Comparison of ENCODE assay signal across 1 cellular context in the genomic region with DNA sequence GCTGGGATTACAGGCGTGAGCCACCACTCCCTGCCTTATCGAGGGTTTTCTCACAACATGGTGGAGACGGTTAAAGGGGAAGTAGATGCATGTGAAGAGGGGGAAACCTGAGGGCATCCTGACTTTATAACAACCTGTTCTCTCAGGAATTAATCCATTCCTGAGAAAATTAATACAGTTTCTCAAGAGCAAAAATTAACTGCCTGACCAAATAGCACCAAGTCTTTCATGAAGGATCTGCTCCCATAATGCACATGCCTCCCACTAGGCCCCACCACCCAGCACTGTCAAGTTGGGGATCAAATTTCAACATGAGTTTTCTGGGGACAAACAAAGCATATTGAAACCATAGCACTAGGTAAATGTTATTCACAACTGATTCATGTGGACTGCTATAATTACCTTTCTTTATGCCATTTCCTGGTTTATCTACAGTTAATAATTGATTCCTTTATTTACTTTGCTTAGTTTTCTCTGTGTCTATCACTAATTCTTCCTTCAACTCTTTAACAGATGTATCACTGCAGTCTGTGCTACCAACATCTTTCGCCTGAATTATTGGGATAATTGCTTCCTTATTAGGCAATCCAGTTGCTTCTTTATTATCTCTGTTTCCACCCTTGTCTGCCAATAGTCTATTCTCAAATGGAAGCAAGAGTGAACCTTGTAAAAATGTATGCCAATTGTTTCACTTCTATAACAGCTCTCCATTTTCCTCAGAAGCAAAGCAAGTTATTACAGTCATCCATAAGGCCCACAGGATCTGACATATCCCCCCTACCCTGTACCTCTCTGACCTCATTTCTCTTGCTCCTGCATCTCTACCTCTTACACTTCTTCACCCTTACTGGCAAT.
TF ChIP-seq lines count a peak whose summit lies in the region.

No MANE protein-coding gene starts in this region.

TF ChIP-seq in HepG2, 621 proteins besides CTCF, POLR2A, EP300 and RAD21 (continued from another document and continues in another):
- TF ChIP-seq, protein P1, sequence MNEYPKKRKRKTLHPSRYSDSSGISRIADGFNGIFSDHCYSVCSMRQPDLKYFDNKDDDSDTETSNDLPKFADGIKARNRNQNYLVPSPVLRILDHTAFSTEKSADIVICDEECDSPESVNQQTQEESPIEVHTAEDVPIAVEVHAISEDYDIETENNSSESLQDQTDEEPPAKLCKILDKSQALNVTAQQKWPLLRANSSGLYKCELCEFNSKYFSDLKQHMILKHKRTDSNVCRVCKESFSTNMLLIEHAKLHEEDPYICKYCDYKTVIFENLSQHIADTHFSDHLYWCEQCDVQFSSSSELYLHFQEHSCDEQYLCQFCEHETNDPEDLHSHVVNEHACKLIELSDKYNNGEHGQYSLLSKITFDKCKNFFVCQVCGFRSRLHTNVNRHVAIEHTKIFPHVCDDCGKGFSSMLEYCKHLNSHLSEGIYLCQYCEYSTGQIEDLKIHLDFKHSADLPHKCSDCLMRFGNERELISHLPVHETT (CRISPR knock-in tag; conservative IDR thresholded peaks at IDR 0.05), result no peak
- peak; percentile 93 for TF ChIP-seq SIX4 (CRISPR knock-in tag; IDR thresholded peaks at IDR 0.05)
- no peak for TF ChIP-seq TSC22D2 (CRISPR knock-in tag; IDR thresholded peaks at IDR 0.05; ENCODE audit: borderline replicate concordance)
- no peak for TF ChIP-seq SOX13 (IDR thresholded peaks at IDR 0.05)
- TF ChIP-seq SOX13 (CRISPR knock-in tag; conservative IDR thresholded peaks at IDR 0.05 in 1 of 2, IDR thresholded peaks at IDR 0.05 in 1 of 2), result peak in 1 of 2 experiments; percentile 48; a peak in 1 of 4 replicates
- TF ChIP-seq SOX5 (CRISPR knock-in tag; IDR thresholded peaks at IDR 0.05; ENCODE audit: borderline replicate concordance), result peak; percentile 41; the same call in 1 of the 2 replicates
- no peak for TF ChIP-seq ZBTB21 (CRISPR knock-in tag; IDR thresholded peaks at IDR 0.05)
- no peak for TF ChIP-seq SRSF1 (optimal IDR thresholded peaks at IDR 0.05; ENCODE audit: low read depth, low read length)
- 0 out of 2 replicates have a peak, but pooled peaks have one; percentile 18 for TF ChIP-seq EHMT2 (IDR thresholded peaks at IDR 0.05; ENCODE audit: borderline replicate concordance, low read depth, low read length)
- TF ChIP-seq ONECUT2 (CRISPR knock-in tag; IDR thresholded peaks at IDR 0.05), result no peak
- TF ChIP-seq, protein P2, sequence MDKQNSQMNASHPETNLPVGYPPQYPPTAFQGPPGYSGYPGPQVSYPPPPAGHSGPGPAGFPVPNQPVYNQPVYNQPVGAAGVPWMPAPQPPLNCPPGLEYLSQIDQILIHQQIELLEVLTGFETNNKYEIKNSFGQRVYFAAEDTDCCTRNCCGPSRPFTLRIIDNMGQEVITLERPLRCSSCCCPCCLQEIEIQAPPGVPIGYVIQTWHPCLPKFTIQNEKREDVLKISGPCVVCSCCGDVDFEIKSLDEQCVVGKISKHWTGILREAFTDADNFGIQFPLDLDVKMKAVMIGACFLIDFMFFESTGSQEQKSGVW (CRISPR knock-in tag; IDR thresholded peaks at IDR 0.05; ENCODE audit: borderline replicate concordance), result no peak
- TF ChIP-seq, protein P3, sequence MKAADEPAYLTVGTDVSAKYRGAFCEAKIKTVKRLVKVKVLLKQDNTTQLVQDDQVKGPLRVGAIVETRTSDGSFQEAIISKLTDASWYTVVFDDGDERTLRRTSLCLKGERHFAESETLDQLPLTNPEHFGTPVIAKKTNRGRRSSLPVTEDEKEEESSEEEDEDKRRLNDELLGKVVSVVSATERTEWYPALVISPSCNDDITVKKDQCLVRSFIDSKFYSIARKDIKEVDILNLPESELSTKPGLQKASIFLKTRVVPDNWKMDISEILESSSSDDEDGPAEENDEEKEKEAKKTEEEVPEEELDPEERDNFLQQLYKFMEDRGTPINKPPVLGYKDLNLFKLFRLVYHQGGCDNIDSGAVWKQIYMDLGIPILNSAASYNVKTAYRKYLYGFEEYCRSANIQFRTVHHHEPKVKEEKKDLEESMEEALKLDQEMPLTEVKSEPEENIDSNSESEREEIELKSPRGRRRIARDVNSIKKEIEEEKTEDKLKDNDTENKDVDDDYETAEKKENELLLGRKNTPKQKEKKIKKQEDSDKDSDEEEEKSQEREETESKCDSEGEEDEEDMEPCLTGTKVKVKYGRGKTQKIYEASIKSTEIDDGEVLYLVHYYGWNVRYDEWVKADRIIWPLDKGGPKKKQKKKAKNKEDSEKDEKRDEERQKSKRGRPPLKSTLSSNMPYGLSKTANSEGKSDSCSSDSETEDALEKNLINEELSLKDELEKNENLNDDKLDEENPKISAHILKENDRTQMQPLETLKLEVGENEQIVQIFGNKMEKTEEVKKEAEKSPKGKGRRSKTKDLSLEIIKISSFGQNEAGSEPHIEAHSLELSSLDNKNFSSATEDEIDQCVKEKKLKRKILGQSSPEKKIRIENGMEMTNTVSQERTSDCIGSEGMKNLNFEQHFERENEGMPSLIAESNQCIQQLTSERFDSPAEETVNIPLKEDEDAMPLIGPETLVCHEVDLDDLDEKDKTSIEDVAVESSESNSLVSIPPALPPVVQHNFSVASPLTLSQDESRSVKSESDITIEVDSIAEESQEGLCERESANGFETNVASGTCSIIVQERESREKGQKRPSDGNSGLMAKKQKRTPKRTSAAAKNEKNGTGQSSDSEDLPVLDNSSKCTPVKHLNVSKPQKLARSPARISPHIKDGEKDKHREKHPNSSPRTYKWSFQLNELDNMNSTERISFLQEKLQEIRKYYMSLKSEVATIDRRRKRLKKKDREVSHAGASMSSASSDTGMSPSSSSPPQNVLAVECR (CRISPR knock-in tag; IDR thresholded peaks at IDR 0.05; ENCODE audit: borderline replicate concordance), result no peak
- TF ChIP-seq CHCHD3 (CRISPR knock-in tag; IDR thresholded peaks at IDR 0.05), result no peak
- no peak for TF ChIP-seq KDM4B (CRISPR knock-in tag; IDR thresholded peaks at IDR 0.05)
- TF ChIP-seq, protein P4, sequence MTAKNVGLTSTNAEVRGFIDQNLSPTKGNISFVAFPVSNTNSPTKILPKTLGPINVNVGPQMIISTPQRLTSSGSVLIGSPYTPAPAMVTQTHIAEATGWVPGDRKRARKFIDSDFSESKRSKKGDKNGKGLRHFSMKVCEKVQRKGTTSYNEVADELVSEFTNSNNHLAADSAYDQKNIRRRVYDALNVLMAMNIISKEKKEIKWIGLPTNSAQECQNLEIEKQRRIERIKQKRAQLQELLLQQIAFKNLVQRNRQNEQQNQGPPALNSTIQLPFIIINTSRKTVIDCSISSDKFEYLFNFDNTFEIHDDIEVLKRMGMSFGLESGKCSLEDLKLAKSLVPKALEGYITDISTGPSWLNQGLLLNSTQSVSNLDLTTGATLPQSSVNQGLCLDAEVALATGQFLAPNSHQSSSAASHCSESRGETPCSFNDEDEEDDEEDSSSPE (CRISPR knock-in tag; IDR thresholded peaks at IDR 0.05), result no peak
- no peak for TF ChIP-seq SKI (IDR thresholded peaks at IDR 0.05; ENCODE audit: partially characterized antibody)
- peak; percentile 45; the same call in 1 of the 2 replicates for TF ChIP-seq SAP130 (CRISPR knock-in tag; IDR thresholded peaks at IDR 0.05; ENCODE audit: low read depth)
- TF ChIP-seq ZNF766 (CRISPR knock-in tag; IDR thresholded peaks at IDR 0.05; ENCODE audit: borderline replicate concordance), result no peak
- no peak for TF ChIP-seq ZNF563 (CRISPR knock-in tag; IDR thresholded peaks at IDR 0.05)
- TF ChIP-seq CEBPB (IDR thresholded peaks at IDR 0.05; ENCODE audit: borderline replicate concordance, low read depth, low read length), result no peak
- TF ChIP-seq SMAD3 (CRISPR knock-in tag; IDR thresholded peaks at IDR 0.05), result no peak
- TF ChIP-seq ZNF644 (CRISPR knock-in tag; IDR thresholded peaks at IDR 0.05; ENCODE audit: low read depth), result peak; percentile 24; the same call in 1 of the 2 replicates
- TF ChIP-seq, protein P5, sequence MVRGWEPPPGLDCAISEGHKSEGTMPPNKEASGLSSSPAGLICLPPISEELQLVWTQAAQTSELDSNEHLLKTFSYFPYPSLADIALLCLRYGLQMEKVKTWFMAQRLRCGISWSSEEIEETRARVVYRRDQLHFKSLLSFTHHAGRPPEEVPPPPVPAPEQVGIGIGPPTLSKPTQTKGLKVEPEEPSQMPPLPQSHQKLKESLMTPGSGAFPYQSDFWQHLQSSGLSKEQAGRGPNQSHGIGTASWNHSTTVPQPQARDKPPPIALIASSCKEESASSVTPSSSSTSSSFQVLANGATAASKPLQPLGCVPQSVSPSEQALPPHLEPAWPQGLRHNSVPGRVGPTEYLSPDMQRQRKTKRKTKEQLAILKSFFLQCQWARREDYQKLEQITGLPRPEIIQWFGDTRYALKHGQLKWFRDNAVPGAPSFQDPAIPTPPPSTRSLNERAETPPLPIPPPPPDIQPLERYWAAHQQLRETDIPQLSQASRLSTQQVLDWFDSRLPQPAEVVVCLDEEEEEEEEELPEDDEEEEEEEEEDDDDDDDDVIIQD (CRISPR knock-in tag; IDR thresholded peaks at IDR 0.05; ENCODE audit: low read depth), result peak; percentile 61; the same call in 1 of the 2 replicates
- TF ChIP-seq, protein P6, sequence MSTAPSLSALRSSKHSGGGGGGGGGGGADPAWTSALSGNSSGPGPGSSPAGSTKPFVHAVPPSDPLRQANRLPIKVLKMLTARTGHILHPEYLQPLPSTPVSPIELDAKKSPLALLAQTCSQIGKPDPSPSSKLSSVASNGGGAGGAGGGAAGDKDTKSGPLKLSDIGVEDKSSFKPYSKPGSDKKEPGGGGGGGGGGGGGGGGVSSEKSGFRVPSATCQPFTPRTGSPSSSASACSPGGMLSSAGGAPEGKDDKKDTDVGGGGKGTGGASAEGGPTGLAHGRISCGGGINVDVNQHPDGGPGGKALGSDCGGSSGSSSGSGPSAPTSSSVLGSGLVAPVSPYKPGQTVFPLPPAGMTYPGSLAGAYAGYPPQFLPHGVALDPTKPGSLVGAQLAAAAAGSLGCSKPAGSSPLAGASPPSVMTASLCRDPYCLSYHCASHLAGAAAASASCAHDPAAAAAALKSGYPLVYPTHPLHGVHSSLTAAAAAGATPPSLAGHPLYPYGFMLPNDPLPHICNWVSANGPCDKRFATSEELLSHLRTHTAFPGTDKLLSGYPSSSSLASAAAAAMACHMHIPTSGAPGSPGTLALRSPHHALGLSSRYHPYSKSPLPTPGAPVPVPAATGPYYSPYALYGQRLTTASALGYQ (CRISPR knock-in tag; IDR thresholded peaks at IDR 0.05), result no peak
- TF ChIP-seq, protein P7, sequence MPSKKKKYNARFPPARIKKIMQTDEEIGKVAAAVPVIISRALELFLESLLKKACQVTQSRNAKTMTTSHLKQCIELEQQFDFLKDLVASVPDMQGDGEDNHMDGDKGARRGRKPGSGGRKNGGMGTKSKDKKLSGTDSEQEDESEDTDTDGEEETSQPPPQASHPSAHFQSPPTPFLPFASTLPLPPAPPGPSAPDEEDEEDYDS (CRISPR knock-in tag; IDR thresholded peaks at IDR 0.05), result no peak
- no peak for TF ChIP-seq LCORL (IDR thresholded peaks at IDR 0.05)
- TF ChIP-seq LCORL (CRISPR knock-in tag; IDR thresholded peaks at IDR 0.05), result no peak
- TF ChIP-seq, protein P8, sequence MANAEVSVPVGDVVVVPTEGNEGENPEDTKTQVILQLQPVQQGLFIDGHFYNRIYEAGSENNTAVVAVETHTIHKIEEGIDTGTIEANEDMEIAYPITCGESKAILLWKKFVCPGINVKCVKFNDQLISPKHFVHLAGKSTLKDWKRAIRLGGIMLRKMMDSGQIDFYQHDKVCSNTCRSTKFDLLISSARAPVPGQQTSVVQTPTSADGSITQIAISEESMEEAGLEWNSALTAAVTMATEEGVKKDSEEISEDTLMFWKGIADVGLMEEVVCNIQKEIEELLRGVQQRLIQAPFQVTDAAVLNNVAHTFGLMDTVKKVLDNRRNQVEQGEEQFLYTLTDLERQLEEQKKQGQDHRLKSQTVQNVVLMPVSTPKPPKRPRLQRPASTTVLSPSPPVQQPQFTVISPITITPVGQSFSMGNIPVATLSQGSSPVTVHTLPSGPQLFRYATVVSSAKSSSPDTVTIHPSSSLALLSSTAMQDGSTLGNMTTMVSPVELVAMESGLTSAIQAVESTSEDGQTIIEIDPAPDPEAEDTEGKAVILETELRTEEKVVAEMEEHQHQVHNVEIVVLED (CRISPR knock-in tag; IDR thresholded peaks at IDR 0.05; ENCODE audit: borderline replicate concordance), result no peak
- TF ChIP-seq ZNF431 (CRISPR knock-in tag; IDR thresholded peaks at IDR 0.05; ENCODE audit: borderline replicate concordance, low read depth), result no peak
- TF ChIP-seq ZFX (CRISPR knock-in tag; IDR thresholded peaks at IDR 0.05; ENCODE audit: low read depth), result peak; percentile 43; the same call in 1 of the 2 replicates
- TF ChIP-seq SPEN (CRISPR knock-in tag; IDR thresholded peaks at IDR 0.05; ENCODE audit: low read depth), result no peak
- TF ChIP-seq, protein P9, sequence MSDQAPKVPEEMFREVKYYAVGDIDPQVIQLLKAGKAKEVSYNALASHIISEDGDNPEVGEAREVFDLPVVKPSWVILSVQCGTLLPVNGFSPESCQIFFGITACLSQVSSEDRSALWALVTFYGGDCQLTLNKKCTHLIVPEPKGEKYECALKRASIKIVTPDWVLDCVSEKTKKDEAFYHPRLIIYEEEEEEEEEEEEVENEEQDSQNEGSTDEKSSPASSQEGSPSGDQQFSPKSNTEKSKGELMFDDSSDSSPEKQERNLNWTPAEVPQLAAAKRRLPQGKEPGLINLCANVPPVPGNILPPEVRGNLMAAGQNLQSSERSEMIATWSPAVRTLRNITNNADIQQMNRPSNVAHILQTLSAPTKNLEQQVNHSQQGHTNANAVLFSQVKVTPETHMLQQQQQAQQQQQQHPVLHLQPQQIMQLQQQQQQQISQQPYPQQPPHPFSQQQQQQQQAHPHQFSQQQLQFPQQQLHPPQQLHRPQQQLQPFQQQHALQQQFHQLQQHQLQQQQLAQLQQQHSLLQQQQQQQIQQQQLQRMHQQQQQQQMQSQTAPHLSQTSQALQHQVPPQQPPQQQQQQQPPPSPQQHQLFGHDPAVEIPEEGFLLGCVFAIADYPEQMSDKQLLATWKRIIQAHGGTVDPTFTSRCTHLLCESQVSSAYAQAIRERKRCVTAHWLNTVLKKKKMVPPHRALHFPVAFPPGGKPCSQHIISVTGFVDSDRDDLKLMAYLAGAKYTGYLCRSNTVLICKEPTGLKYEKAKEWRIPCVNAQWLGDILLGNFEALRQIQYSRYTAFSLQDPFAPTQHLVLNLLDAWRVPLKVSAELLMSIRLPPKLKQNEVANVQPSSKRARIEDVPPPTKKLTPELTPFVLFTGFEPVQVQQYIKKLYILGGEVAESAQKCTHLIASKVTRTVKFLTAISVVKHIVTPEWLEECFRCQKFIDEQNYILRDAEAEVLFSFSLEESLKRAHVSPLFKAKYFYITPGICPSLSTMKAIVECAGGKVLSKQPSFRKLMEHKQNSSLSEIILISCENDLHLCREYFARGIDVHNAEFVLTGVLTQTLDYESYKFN (CRISPR knock-in tag; conservative IDR thresholded peaks at IDR 0.05), result peak; percentile 46; the same call in 1 of the 2 replicates
- TF ChIP-seq ZIK1 (CRISPR knock-in tag; IDR thresholded peaks at IDR 0.05; ENCODE audit: borderline replicate concordance, low read depth), result no peak
- peak; percentile 95; the same call in 1 of the 2 replicates for TF ChIP-seq SIX1 (CRISPR knock-in tag; IDR thresholded peaks at IDR 0.05; ENCODE audit: borderline replicate concordance)
- no peak for TF ChIP-seq ZNF598 (CRISPR knock-in tag; IDR thresholded peaks at IDR 0.05; ENCODE audit: borderline replicate concordance)
